In genomic region chr20:49630396-49630951, GRCh38 we compare ENCODE assay signal across 13 cellular contexts.
A peak's percentile ranks its signal among the peaks of the same experiment; 100 is the strongest.
DNase-seq lines count a peak whose midpoint lies in the region; ATAC-seq and TF ChIP-seq lines count a peak whose summit lies in the region.
"Had no signal": no experiment of that assay in that cellular context is flagged by ENCODE, and none has a peak within 500 bp of the region (broad histone marks: within the 10 kb centered on the region; RNA-seq: fewer than 3 reads in every experiment).

No MANE protein-coding gene starts in this region.

- TF ChIP-seq CTCF in lung (IDR thresholded peaks at IDR 0.05; ENCODE audit: control extremely low read depth, extremely low read depth): no peak

- no peaks in the 10 kb centered on the region for H3K27me3 ChIP-seq in lung (ENCODE audit: control insufficient read depth, insufficient read depth)

- peaks cover 0 to 12% of the 10 kb centered on the region in 2 donors for H3K4me1 ChIP-seq in lung (ENCODE audit: control insufficient read depth in 2 of 2, insufficient read depth in 2 of 2, low read length in 2 of 2)

- H3K9me3 ChIP-seq in lung (ENCODE audit: control insufficient read depth in 2 of 2, insufficient read depth in 1 of 2, low read length in 1 of 2): no peaks in the 10 kb centered on the region

- ATAC-seq in GM18498 (IDR thresholded peaks at IDR 0.05; ENCODE audit: unreplicated experiment) (peak; percentile 80), GM21447 (IDR thresholded peaks at IDR 0.05; ENCODE audit: unreplicated experiment) (peak; percentile 74), HG03342 (IDR thresholded peaks at IDR 0.05; ENCODE audit: unreplicated experiment) (peak; percentile 64), lung (ENCODE audit: insufficient read depth, low FRiP score) (no peak)

- peaks cover 0 to 7% of the 10 kb centered on the region in 2 donors for H3K36me3 ChIP-seq in lung (ENCODE audit: control insufficient read depth in 2 of 2, insufficient read depth in 2 of 2, low read length in 2 of 2)

- WGBS in lung, 2 donors: 68 to 70% methylated on average over 10 of the region's 10 CpGs

- peak overlapping the region in 1 of 2 donors; percentile 51 for H3K27ac ChIP-seq in lung (ENCODE audit: low read depth in 1 of 2, low read length in 1 of 2)

- no peak overlapping the region for H3K4me3 ChIP-seq in lung
- H3K4me3 ChIP-seq: K562, SK-N-MC had no signal

- peak; percentile 60 for DNase-seq in lung (ENCODE audit: low spot score)
- DNase-seq in GDM1 (lab: John Stamatoyannopoulos, UW): no peak
- no peak for DNase-seq in ecto neural progenitor cell (ENCODE audit: low spot score)
- no peak for DNase-seq in cerebellar cortex (ENCODE audit: low spot score)
- no peak for DNase-seq in NCI-H748 (lab: John Stamatoyannopoulos, UW; ENCODE audit: unreplicated experiment)
- DNase-seq: activated naive CD8-positive, alpha-beta T cell treated with anti-CD3 and anti-CD28 coated beads, Interleukin-2, amount 10 ng/mL, durations not matched to agents 7 days and 5 days; DND-41; stimulated activated naive CD4-positive, alpha-beta T cell had no signal
